ENCODE assay signal across 12 cellular contexts in genomic region chr5:74889523-74890105, GRCh38. TPM values are rescaled to one million over a fixed set of nuclear protein-coding genes. Genes with fewer than 3 reads are reported as not detected.
A peak's percentile ranks its signal among the peaks of the same experiment; 100 is the strongest.
DNase-seq lines count a peak whose midpoint lies in the region; ATAC-seq lines count a peak whose summit lies in the region.
"Had no signal": no experiment of that assay in that cellular context is flagged by ENCODE, and none has a peak within 500 bp of the region (broad histone marks: within the 10 kb centered on the region; RNA-seq: fewer than 3 reads in every experiment).

No MANE protein-coding gene starts in this region.

- H2BK5ac ChIP-seq in mesendoderm (ENCODE audit: low read length) = no peak overlapping the region

- no peak overlapping the region for H2BK120ac ChIP-seq in mesendoderm (ENCODE audit: low read depth, low read length)

- ATAC-seq in GM18511 (IDR thresholded peaks at IDR 0.05; ENCODE audit: unreplicated experiment) (peak; percentile 71), GM21528 (IDR thresholded peaks at IDR 0.05; ENCODE audit: low FRiP score, unreplicated experiment) (peak; percentile 58), HG03280 (IDR thresholded peaks at IDR 0.05; ENCODE audit: unreplicated experiment) (peak; percentile 64), esophagus mucosa (no peak)

- no peak overlapping the region for H2BK15ac ChIP-seq in mesendoderm (replicated peaks; ENCODE audit: low read depth)

- no CpG with 5 or more reads among the region's 2 CpGs for WGBS in mesendoderm (ENCODE audit: extremely low coverage, insufficient coverage, low lambda C conversion rate)

- H3K79me1 ChIP-seq in mesendoderm (ENCODE audit: low read length) = no peaks in the 10 kb centered on the region

- no peak overlapping the region for H2AK5ac ChIP-seq in mesendoderm (ENCODE audit: low read length)

- no peak overlapping the region for H3K27ac ChIP-seq in mesendoderm (ENCODE audit: low read depth, low read length)
- no peak overlapping the region for H3K27ac ChIP-seq in substantia nigra (ENCODE audit: low read depth, low read length, poor library complexity, severe bottlenecking)
- H3K27ac ChIP-seq: Peyer's patch, skin epidermis had no signal

- no peak overlapping the region for H3K4me2 ChIP-seq in mesendoderm (ENCODE audit: low read length)

- no peaks in the 10 kb centered on the region for H3K36me3 ChIP-seq in mesendoderm (ENCODE audit: control insufficient read depth, insufficient read depth, low read length)
- H3K36me3 ChIP-seq: BE2C, Peyer's patch had no signal

- H3K23ac ChIP-seq in mesendoderm (ENCODE audit: low read length) = no peak overlapping the region

- no peak overlapping the region for H3K9ac ChIP-seq in mesendoderm (ENCODE audit: low read length)

- H3K56ac ChIP-seq in mesendoderm (ENCODE audit: low read length) = peak overlapping the region; percentile 11

- no peaks in the 10 kb centered on the region for H3K79me2 ChIP-seq in mesendoderm (ENCODE audit: control insufficient read depth, insufficient read depth, low read length)

- H3K4me1 ChIP-seq in mesendoderm (ENCODE audit: control insufficient read depth, low read depth, low read length) = no peaks in the 10 kb centered on the region
- H3K4me1 ChIP-seq: BE2C, Peyer's patch had no signal

- H3K4ac ChIP-seq in mesendoderm (ENCODE audit: low read depth, low read length) = no peak overlapping the region

- H4K8ac ChIP-seq in mesendoderm (ENCODE audit: low read depth, low read length) = no peak overlapping the region

- DNase-seq in mesendoderm (no peak), NCI-H2081 (lab: John Stamatoyannopoulos, UW) (no peak), substantia nigra (lab: John Stamatoyannopoulos, UW) (no peak)
- DNase-seq in stimulated activated CD4-positive, alpha-beta T cell treated with anti-CD3 and anti-CD28 coated beads, Interleukin-2, amount 100 ng/mL, for 48 hours = no peak
- DNase-seq: BE2C, NCI-H345, Peyer's patch had no signal

- H3K4me3 ChIP-seq in mesendoderm (ENCODE audit: low read length) = no peak overlapping the region
- H3K4me3 ChIP-seq: Peyer's patch, skin epidermis had no signal

- no peaks in the 10 kb centered on the region for H3K27me3 ChIP-seq in mesendoderm (ENCODE audit: insufficient read depth, low read length, poor library complexity)
- H3K27me3 ChIP-seq: BE2C, Peyer's patch had no signal

- H3K18ac ChIP-seq in mesendoderm (ENCODE audit: low read length) = no peak overlapping the region

- H4K5ac ChIP-seq in mesendoderm (ENCODE audit: low read length) = no peak overlapping the region

RNA-seq across cellular contexts. Expression of gene FAM169A, which starts 23.4 kb away (rescaled TPM):
- polyA plus RNA-seq in mesendoderm (2013, experiment 1 of 2) = 25.3 TPM
- polyA plus RNA-seq in mesendoderm (2013, experiment 2 of 2) = 24.4 TPM
- total RNA-seq in esophagus mucosa = 1.5 TPM
